Comparison of ENCODE assay signal across 9 cellular contexts in genomic region chr15:31487811-31488436, GRCh38.
DNase-seq lines count a peak whose midpoint lies in the region; ATAC-seq and TF ChIP-seq lines count a peak whose summit lies in the region.
"Had no signal": no experiment of that assay in that cellular context is flagged by ENCODE, and none has a peak within 500 bp of the region (broad histone marks: within the 10 kb centered on the region; RNA-seq: fewer than 3 reads in every experiment).

No MANE protein-coding gene starts in this region.

- intact Hi-C loops in activated naive CD4-positive, alpha-beta T cell treated with anti-CD3 and anti-CD28 coated beads for 36 hours (cut with micrococcal nuclease), result loop anchor here (1.0 to 5.0 kb wide), 10 partner anchors 15 to 586 kb away; partner anchors contain the start of gene FAN1
- intact Hi-C loops in mammary epithelial cell (cut with micrococcal nuclease), result loop anchor here (1.0 to 2.0 kb wide), 6 partner anchors 23 to 288 kb away; no protein-coding TSS in a partner anchor
- intact Hi-C loops in spleen (cut with DNase I; ENCODE audit: low total_unique reads), result loop anchor here (5.0 kb wide), 1 partner anchor 51 kb away; no protein-coding TSS in a partner anchor

- no peaks in the 10 kb centered on the region for H4K20me1 ChIP-seq in mammary epithelial cell (ENCODE audit: insufficient read depth, low read length)

- H3K36me3 ChIP-seq in mammary epithelial cell (ENCODE audit: insufficient read depth, low read length), result no peaks in the 10 kb centered on the region
- no peaks in the 10 kb centered on the region for H3K36me3 ChIP-seq in spleen
- H3K36me3 ChIP-seq: ovary had no signal

- H3K9ac ChIP-seq in mammary epithelial cell (ENCODE audit: insufficient read depth, low read length), result no peak overlapping the region

- in situ Hi-C loops in mammary epithelial cell (cut with MboI; ENCODE audit: low sequenced_read_pairs in 2 of 2), result loop anchor here (5.0 to 25.0 kb wide), 5 partner anchors 46 to 826 kb away; no protein-coding TSS in a partner anchor

- no TSS peak for BruUV-seq in mammary epithelial cell (replicated peaks; lab: Mats Ljungman, UMichigan)

- no peak for TF ChIP-seq POLR2A in spleen (IDR thresholded peaks at IDR 0.05)

- peak overlapping the region; percentile 46 for H3K4me2 ChIP-seq in mammary epithelial cell (ENCODE audit: insufficient read depth, low read depth, low read length)

- H3K27me3 Mint-ChIP-seq in activated naive CD4-positive, alpha-beta T cell treated with anti-CD3 and anti-CD28 coated beads for 36 hours (ENCODE audit: low read depth), result no peaks in the 10 kb centered on the region
- H3K27me3 Mint-ChIP-seq in activated naive CD4-positive, alpha-beta T cell treated with anti-CD3 and anti-CD28 coated beads, Interleukin-2, amount 10 ng/mL, durations not matched to agents 7 days and 5 days, result peaks cover 36% of the 10 kb centered on the region

- peaks cover 13% of the 10 kb centered on the region for H3K9me3 Mint-ChIP-seq in activated naive CD4-positive, alpha-beta T cell treated with anti-CD3 and anti-CD28 coated beads for 36 hours
- peaks cover 13% of the 10 kb centered on the region for H3K9me3 Mint-ChIP-seq in activated naive CD4-positive, alpha-beta T cell treated with anti-CD3 and anti-CD28 coated beads, Interleukin-2, amount 10 ng/mL, durations not matched to agents 7 days and 5 days

- CTCF ChIA-PET in activated naive CD4-positive, alpha-beta T cell treated with anti-CD3 and anti-CD28 coated beads for 36 hours (lab: Charles Lee), result interaction anchor here (0.6 to 6.4 kb wide), 46 partner anchors 9 to 521 kb away, joined by 3 to 348 read pairs (median 4); no protein-coding TSS in a partner anchor
- CTCF ChIA-PET in activated naive CD4-positive, alpha-beta T cell treated with anti-CD3 and anti-CD28 coated beads, Interleukin-2, amount 10 ng/mL, durations not matched to agents 7 days and 5 days (lab: Charles Lee), result interaction anchor here (0.6 to 6.4 kb wide), 36 partner anchors 8 to 593 kb away, joined by 3 to 208 read pairs (median 5); no protein-coding TSS in a partner anchor
- CTCF ChIA-PET in mammary epithelial cell (lab: Charles Lee; ENCODE audit: low non-redundant PET), result interaction anchor here (0.6 to 1.5 kb wide), 6 partner anchors 44 to 287 kb away, joined by 3 to 13 read pairs (median 9); no protein-coding TSS in a partner anchor

- H3K9me3 ChIP-seq in mammary epithelial cell (replicated peaks; ENCODE audit: insufficient read depth, low read length) (peaks cover 8% of the 10 kb centered on the region), spleen (peaks cover 0 to 20% (median 18%) of the 10 kb centered on the region in 8 donors)

- dilution Hi-C loops in mammary epithelial cell (cut with HindIII; ENCODE audit: low sequenced_read_pairs), result loop anchor here (25.0 kb wide), 1 partner anchor 376 kb away; the partner anchor contains the start of gene TRPM1

- peaks cover 7% of the 10 kb centered on the region for H3K36me3 Mint-ChIP-seq in activated naive CD4-positive, alpha-beta T cell treated with anti-CD3 and anti-CD28 coated beads for 36 hours (ENCODE audit: low read depth)
- peaks cover 14% of the 10 kb centered on the region for H3K36me3 Mint-ChIP-seq in activated naive CD4-positive, alpha-beta T cell treated with anti-CD3 and anti-CD28 coated beads, Interleukin-2, amount 10 ng/mL, durations not matched to agents 7 days and 5 days

- no peak overlapping the region for H3K27ac ChIP-seq in mammary epithelial cell (ENCODE audit: insufficient read depth, low read depth, low read length)
- H3K27ac ChIP-seq in spleen, result peak overlapping the region in 3 of 8 donors; percentile 32 to 56 (median 47)
- H3K27ac ChIP-seq: ovary had no signal

- H3K4me3 ChIP-seq in mammary epithelial cell (replicated peaks in 1 of 3; ENCODE audit: insufficient read depth in 1 of 3, low read depth in 2 of 3, low read length in 3 of 3), result no peak overlapping the region
- H3K4me3 ChIP-seq in spleen, result no peak overlapping the region
- H3K4me3 ChIP-seq: ovary had no signal

- peaks cover 24% of the 10 kb centered on the region for H3K4me1 Mint-ChIP-seq in activated naive CD4-positive, alpha-beta T cell treated with anti-CD3 and anti-CD28 coated beads for 36 hours (ENCODE audit: low read depth)
- peaks cover 56% of the 10 kb centered on the region for H3K4me1 Mint-ChIP-seq in activated naive CD4-positive, alpha-beta T cell treated with anti-CD3 and anti-CD28 coated beads, Interleukin-2, amount 10 ng/mL, durations not matched to agents 7 days and 5 days

- no peaks in the 10 kb centered on the region for H3K79me2 ChIP-seq in mammary epithelial cell (ENCODE audit: insufficient read depth, low read length)

- ATAC-seq in HG03280 (IDR thresholded peaks at IDR 0.05; ENCODE audit: unreplicated experiment) (peak; percentile 53), HG03135 (IDR thresholded peaks at IDR 0.05; ENCODE audit: unreplicated experiment) (no peak)

- H3K4me1 ChIP-seq in mammary epithelial cell (ENCODE audit: insufficient read depth, low read length) (peaks cover 22% of the 10 kb centered on the region), spleen (peaks cover 0 to 44% (median 27%) of the 10 kb centered on the region in 6 donors)

- no peak overlapping the region for H3K4me3 Mint-ChIP-seq in activated naive CD4-positive, alpha-beta T cell treated with anti-CD3 and anti-CD28 coated beads for 36 hours
- H3K4me3 Mint-ChIP-seq in activated naive CD4-positive, alpha-beta T cell treated with anti-CD3 and anti-CD28 coated beads, Interleukin-2, amount 10 ng/mL, durations not matched to agents 7 days and 5 days, result no peak overlapping the region

- peak in 1 of 2 donors; percentile 35 for TF ChIP-seq CTCF in mammary epithelial cell (conservative IDR thresholded peaks at IDR 0.05 in 1 of 2, IDR thresholded peaks at IDR 0.05 in 1 of 2; ENCODE audit: extremely low read depth in 1 of 2, insufficient read depth in 1 of 2, low read depth in 1 of 2, low read length in 2 of 2)
- TF ChIP-seq CTCF in spleen (IDR thresholded peaks at IDR 0.05 in 8 of 11, conservative IDR thresholded peaks at IDR 0.05 in 3 of 11), result no peak

- 64% methylated on average over 6 of the region's 6 CpGs for WGBS in mammary epithelial cell (ENCODE audit: low coverage, missing lambda C conversion rate)
- 35 to 59% (median 51%) methylated on average over 6 of the region's 6 CpGs for WGBS in spleen, 5 donors

- H3K27ac Mint-ChIP-seq in activated naive CD4-positive, alpha-beta T cell treated with anti-CD3 and anti-CD28 coated beads for 36 hours, result no peak overlapping the region
- H3K27ac Mint-ChIP-seq in activated naive CD4-positive, alpha-beta T cell treated with anti-CD3 and anti-CD28 coated beads, Interleukin-2, amount 10 ng/mL, durations not matched to agents 7 days and 5 days, result no peak overlapping the region

- H3K27me3 ChIP-seq in mammary epithelial cell (ENCODE audit: insufficient read depth, low read length) (peaks cover 6% of the 10 kb centered on the region), spleen (replicated peaks in 1 of 7) (peaks cover 0 to 19% (median under 1%) of the 10 kb centered on the region in 7 donors)
- H3K27me3 ChIP-seq: ovary had no signal

- DNase-seq in activated naive CD4-positive, alpha-beta T cell treated with anti-CD3 and anti-CD28 coated beads for 36 hours, result peak; percentile 27
- DNase-seq in activated naive CD4-positive, alpha-beta T cell treated with anti-CD3 and anti-CD28 coated beads, Interleukin-2, amount 10 ng/mL, durations not matched to agents 7 days and 5 days, result no peak
- peak; percentile 46 for DNase-seq in mammary epithelial cell
- DNase-seq in stimulated activated CD8-positive, alpha-beta memory T cell treated with anti-CD3 and anti-CD28 coated beads, Interleukin-4, amount 100 ng/mL, for 48 hours, result peak; percentile 67
- no peak for DNase-seq in spleen
- DNase-seq in NCI-H1694 treated with DMSO at 0.1 percent for 48 hours (lab: John Stamatoyannopoulos, UW), result no peak

- H2AFZ ChIP-seq in mammary epithelial cell (ENCODE audit: low read depth, low read length), result peak overlapping the region; percentile 66

Comparison
In these comparisons a context has a peak if more than half of its experiments do, and no peak if none do; other contexts are left out.
1. DNase-seq: peak in activated naive CD4-positive, alpha-beta T cell treated with anti-CD3 and anti-CD28 coated beads for 36 hours (single experiment), mammary epithelial cell (single experiment) and stimulated activated CD8-positive, alpha-beta memory T cell treated with anti-CD3 and anti-CD28 coated beads, Interleukin-4, amount 100 ng/mL, for 48 hours (single experiment); none in activated naive CD4-positive, alpha-beta T cell treated with anti-CD3 and anti-CD28 coated beads, Interleukin-2, amount 10 ng/mL, durations not matched to agents 7 days and 5 days (single experiment), spleen (single experiment) and NCI-H1694 treated with DMSO at 0.1 percent for 48 hours (single experiment).